Comparison of ENCODE assay signal across 8 cellular contexts in genomic region chr16:1407749-1408148, GRCh38. TPM values are rescaled to one million over a fixed set of nuclear protein-coding genes. Genes with fewer than 3 reads are reported as not detected.
DNase-seq lines count a peak whose midpoint lies in the region; ATAC-seq, FAIRE-seq and TF ChIP-seq lines count a peak whose summit lies in the region.

No MANE protein-coding gene starts in this region.

- H2BK5ac ChIP-seq in IMR-90 (ENCODE audit: low read depth, low read length, poor library complexity, severe bottlenecking), result peak overlapping the region; percentile 15

- peak overlapping the region; percentile 7; the same call in 1 of the 2 replicates for H3K4me3 ChIP-seq in IMR-90 (ENCODE audit: insufficient read depth, low read depth, low read length)
- no peak overlapping the region for H3K4me3 ChIP-seq in endothelial cell of umbilical vein (replicated peaks in 1 of 3; ENCODE audit: insufficient read depth in 1 of 3, low read depth in 1 of 3, low read length in 3 of 3)
- H3K4me3 ChIP-seq in pancreas, result peak overlapping the region in 2 of 4 donors; percentile 36 to 52

- POLR2A ChIA-PET in IMR-90 (lab: Charles Lee; ENCODE audit: unreplicated experiment), result interaction anchor here (0.6 kb wide), 1 partner anchor 19 kb away, joined by 3 read pairs; no protein-coding TSS in a partner anchor
- POLR2A ChIA-PET in endothelial cell of umbilical vein (lab: Charles Lee), result interaction anchor here (0.5 kb wide), 1 partner anchor 215 kb away, joined by 3 read pairs; no protein-coding TSS in a partner anchor

- H3K27ac ChIP-seq in IMR-90 (ENCODE audit: insufficient read depth, low read length) (no peak overlapping the region), endothelial cell of umbilical vein (ENCODE audit: insufficient read depth, low read depth, low read length) (no peak overlapping the region), pancreas (peak overlapping the region in 2 of 4 donors; percentile 27 to 38)

- peak overlapping the region; percentile 66 for H3K4me2 ChIP-seq in IMR-90 (ENCODE audit: low read depth, low read length)
- H3K4me2 ChIP-seq in endothelial cell of umbilical vein (ENCODE audit: insufficient read depth, low read length), result peak overlapping the region; percentile 28

- no peak overlapping the region for H3K14ac ChIP-seq in IMR-90 (replicated peaks; ENCODE audit: low read depth, low read length)

- H3K9ac ChIP-seq in IMR-90 (ENCODE audit: low read depth, low read length) (no peak overlapping the region), endothelial cell of umbilical vein (replicated peaks; ENCODE audit: extremely low read depth, insufficient read depth, low read length) (no peak overlapping the region)

- H3K9me1 ChIP-seq in IMR-90 (ENCODE audit: insufficient read depth, low read length) (no peaks in the 10 kb centered on the region), endothelial cell of umbilical vein (replicated peaks; ENCODE audit: control insufficient read depth, extremely low read depth, insufficient read depth, low read length) (no peaks in the 10 kb centered on the region)

- no peak overlapping the region for H3K23ac ChIP-seq in IMR-90 (ENCODE audit: low read depth, low read length)

- DNase-seq in EH (ENCODE audit: low read depth) (peak; percentile 47), IMR-90 (peak; percentile 13), endothelial cell of umbilical vein (ENCODE audit: low read depth, low spot score) (no peak), pancreas (peak in 1 of 6 donors; percentile 41), COLO668 (lab: John Stamatoyannopoulos, UW; ENCODE audit: unreplicated experiment) (no peak), left colon (no peak), SK-N-DZ (ENCODE audit: low spot score) (no peak)

- no peak for TF ChIP-seq CTCF in IMR-90 (conservative IDR thresholded peaks at IDR 0.05; ENCODE audit: low read depth, low read length)
- no peak for TF ChIP-seq CTCF in endothelial cell of umbilical vein (IDR thresholded peaks at IDR 0.05; ENCODE audit: extremely low read depth in 1 of 2, insufficient read depth in 1 of 2, low read depth in 1 of 2, low read length in 2 of 2)
- no peak for TF ChIP-seq CTCF in pancreas (IDR thresholded peaks at IDR 0.05)

- peak overlapping the region; percentile 33; the same call in 1 of the 2 replicates for H2AK5ac ChIP-seq in IMR-90 (ENCODE audit: low read depth, low read length)

- H2BK15ac ChIP-seq in IMR-90 (ENCODE audit: low read depth, low read length), result no peak overlapping the region

- CTCF ChIA-PET in IMR-90 (lab: Yijun Ruan, JAX), result interaction anchor here (0.6 to 0.7 kb wide), 2 partner anchors 15 to 262 kb away, joined by 3 read pairs; no protein-coding TSS in a partner anchor
- CTCF ChIA-PET in endothelial cell of umbilical vein (lab: Charles Lee), result interaction anchor here (1.0 to 2.0 kb wide), 3 partner anchors 13 to 86 kb away, joined by 3 to 6 read pairs (median 4); partner anchors contain the start of gene UQCC4

- H4K5ac ChIP-seq in IMR-90 (ENCODE audit: low read depth, low read length), result no peak overlapping the region

- no peaks in the 10 kb centered on the region for H3K27me3 ChIP-seq in IMR-90 (ENCODE audit: control insufficient read depth, insufficient read depth, low read length)
- H3K27me3 ChIP-seq in endothelial cell of umbilical vein (ENCODE audit: control insufficient read depth in 2 of 2, insufficient read depth in 2 of 2, low read length in 2 of 2), result no peaks in the 10 kb centered on the region
- no peaks in the 10 kb centered on the region for H3K27me3 ChIP-seq in pancreas

- H3K18ac ChIP-seq in IMR-90 (ENCODE audit: low read depth, low read length), result no peak overlapping the region

- TF ChIP-seq RAD21 in IMR-90 (IDR thresholded peaks at IDR 0.05; ENCODE audit: low read length), result no peak

- in situ Hi-C loops in IMR-90 (cut with MboI; ENCODE audit: low sequenced_read_pairs), result no loop called here

- WGBS in IMR-90 (ENCODE audit: extremely low coverage in 2 of 2, insufficient read length in 1 of 2), 2 experiments, result 56% methylated on average over 4 of the region's 10 CpGs; no CpG with 5 or more reads in 1 of the 2 experiments
- WGBS in pancreas, 2 donors, result 8 to 13% methylated on average over 10 of the region's 10 CpGs

- H3K4me1 ChIP-seq in IMR-90 (ENCODE audit: control insufficient read depth, insufficient read depth, low read length) (peaks cover 6% of the 10 kb centered on the region; the same call in 1 of the 2 replicates), endothelial cell of umbilical vein (ENCODE audit: control insufficient read depth, extremely low read depth, insufficient read depth, low read length) (peaks cover 5% of the 10 kb centered on the region), pancreas (peaks cover 3 to 5% (median 4%) of the 10 kb centered on the region in 3 donors)

- H3K9me3 ChIP-seq in IMR-90 (ENCODE audit: control insufficient read depth, insufficient read depth, low read length) (no peaks in the 10 kb centered on the region), endothelial cell of umbilical vein (replicated peaks; ENCODE audit: control insufficient read depth, insufficient read depth, low read length) (no peaks in the 10 kb centered on the region), pancreas (no peaks in the 10 kb centered on the region)

- no peak overlapping the region for H2BK20ac ChIP-seq in IMR-90 (ENCODE audit: low read depth, low read length)

- intact Hi-C loops in IMR-90 (cut with micrococcal nuclease), result no loop called here
- intact Hi-C loops in endothelial cell of umbilical vein (cut with micrococcal nuclease), result loop anchor here (5.0 to 10.0 kb wide), 2 partner anchors 103 to 135 kb away; partner anchors contain the start of gene UBE2I
- intact Hi-C loops in pancreas (cut with DNase I), result no loop called here
- intact Hi-C loops in left colon (cut with DNase I, micrococcal nuclease), result no loop called here

- H2AFZ ChIP-seq in IMR-90 (replicated peaks; ENCODE audit: low read length, poor library complexity) (peak overlapping the region; percentile 96), endothelial cell of umbilical vein (ENCODE audit: low read depth, low read length) (no peak overlapping the region)

- dilution Hi-C loops in IMR-90 (cut with HindIII; ENCODE audit: low sequenced_read_pairs, unreplicated experiment) (no loop called here), endothelial cell of umbilical vein (cut with MboI; ENCODE audit: extremely low pct_ligation_motif_present, low sequenced_read_pairs) (no loop called here)

- no peak overlapping the region for H3K56ac ChIP-seq in IMR-90 (ENCODE audit: extremely low read depth, insufficient read depth, low read length)

- H2BK120ac ChIP-seq in IMR-90 (ENCODE audit: low read depth, low read length), result no peak overlapping the region

- TF ChIP-seq POLR2A in IMR-90 (IDR thresholded peaks at IDR 0.05; ENCODE audit: low read depth, low read length), result no peak
- no peak for TF ChIP-seq POLR2A in endothelial cell of umbilical vein (IDR thresholded peaks at IDR 0.05; ENCODE audit: low read depth, low read length)

- peaks cover 5 to 49% of the 10 kb centered on the region in 2 experiments for H3K79me1 ChIP-seq in IMR-90 (ENCODE audit: low read depth in 1 of 2, low read length in 2 of 2)

- H4K20me1 ChIP-seq in IMR-90 (ENCODE audit: insufficient read depth, low read length) (no peaks in the 10 kb centered on the region; the same call in none of the 2 replicates), endothelial cell of umbilical vein (replicated peaks; ENCODE audit: control insufficient read depth, extremely low read depth, insufficient read depth, low read length) (no peaks in the 10 kb centered on the region)

- peak overlapping the region in 1 of 2 experiments; percentile 67; a peak in 1 of 4 replicates for H4K8ac ChIP-seq in IMR-90 (ENCODE audit: low read depth in 2 of 2, low read length in 2 of 2)

- no peaks in the 10 kb centered on the region for H3K79me2 ChIP-seq in endothelial cell of umbilical vein (ENCODE audit: control insufficient read depth, insufficient read depth, low read length)

- H4K91ac ChIP-seq in IMR-90 (ENCODE audit: insufficient read depth, low read depth, low read length), result no peak overlapping the region

- no TSS peak for BruUV-seq in IMR-90 (replicated peaks; lab: Mats Ljungman, UMichigan)
- no TSS peak for BruUV-seq in endothelial cell of umbilical vein (replicated peaks; lab: Mats Ljungman, UMichigan)

- FAIRE-seq in endothelial cell of umbilical vein (lab: Jason Lieb, UNC), result no peak
- no peak for FAIRE-seq in pancreas (lab: Jason Lieb, UNC)

- H2AK9ac ChIP-seq in IMR-90 (replicated peaks; ENCODE audit: low read depth, low read length, poor library complexity), result peak overlapping the region; percentile 90

- peak overlapping the region; percentile 42; the same call in 1 of the 2 replicates for H3K4ac ChIP-seq in IMR-90 (ENCODE audit: low read depth, low read length)

- peaks cover 20% of the 10 kb centered on the region for H3K36me3 ChIP-seq in IMR-90 (ENCODE audit: control insufficient read depth, insufficient read depth, low read length)
- peaks cover 0 to 5% of the 10 kb centered on the region in 2 experiments for H3K36me3 ChIP-seq in endothelial cell of umbilical vein (ENCODE audit: control insufficient read depth in 2 of 2, extremely low read depth in 1 of 2, insufficient read depth in 2 of 2, low read length in 2 of 2)
- no peaks in the 10 kb centered on the region for H3K36me3 ChIP-seq in pancreas

- ATAC-seq in IMR-90 (ENCODE audit: low read depth) (no peak), pancreas (peak; percentile 23 to 47 (median 40)), left colon (no peak), GM21619 (IDR thresholded peaks at IDR 0.05; ENCODE audit: unreplicated experiment) (no peak)

RNA-seq across cellular contexts. Expression of gene UNKL, which starts 6.8 kb away (rescaled TPM):
- total RNA-seq in IMR-90 (2012; rRNA removed) (3.6 and 4.1 TPM in 2 replicates), endothelial cell of umbilical vein (32.8 and 33.0 TPM in 2 replicates), pancreas (10 to 100 TPM in 3 of 6 donors, 1 to 10 TPM in 3; 4.4 to 22.1 (median 10.2) TPM), left colon (10 to 100 TPM; 14.7 to 15.0 TPM)
- polyA plus RNA-seq in IMR-90 (2012; rRNA removed) (13.3 and 15.1 TPM in 2 replicates), endothelial cell of umbilical vein (17.1 and 23.2 TPM in 2 replicates), pancreas (10 to 100 TPM in 1 of 2 donors, 1 to 10 TPM in 1; 7.6 to 15.2 TPM)
- 12.7 and 18.2 TPM in 2 replicates for polyA plus RNA-seq in IMR-90 (2012; cell fraction: cytosol; rRNA removed)
- 40.8 and 67.0 TPM in 2 replicates for polyA plus RNA-seq in IMR-90 (2012; cell fraction: nucleus; rRNA removed; ENCODE audit: low replicate concordance)
- 8.8 and 12.4 TPM in 2 replicates for polyA plus RNA-seq in endothelial cell of umbilical vein (2011; cell fraction: cytosol; rRNA removed)
- polyA plus RNA-seq in endothelial cell of umbilical vein (2011; cell fraction: nucleus; rRNA removed), result 36.2 and 73.4 TPM in 2 replicates
- polyA plus RNA-seq in endothelial cell of umbilical vein (2012), result 9.9 and 13.5 TPM in 2 replicates
- 8.4 and 13.9 TPM in 2 replicates for polyA minus RNA-seq in endothelial cell of umbilical vein
- 35.3 TPM for polyA minus RNA-seq in endothelial cell of umbilical vein (2011; cell fraction: cytosol; rRNA and poly(A)+ RNA removed)
- polyA minus RNA-seq in endothelial cell of umbilical vein (2011; cell fraction: nucleus; rRNA and poly(A)+ RNA removed), result 13.5 and 18.4 TPM in 2 replicates
- 13.7 and 16.2 TPM in 2 replicates for polyA plus RNA-seq in SK-N-DZ (2014; cell fraction: cytosol; rRNA removed)
- 80.1 and 109 TPM in 2 replicates for polyA plus RNA-seq in SK-N-DZ (2014; cell fraction: nucleus; rRNA removed)

RNA-seq across cellular contexts. Expression of gene UQCC4, which starts 12.8 kb away (rescaled TPM):
- total RNA-seq in IMR-90 (2012; rRNA removed) (15.1 and 18.1 TPM in 2 replicates), endothelial cell of umbilical vein (13.4 and 15.1 TPM in 2 replicates), pancreas (1 to 10 TPM; 2.2 to 4.7 (median 4.3) TPM), left colon (10 to 100 TPM; 11.6 to 17.2 TPM)
- polyA plus RNA-seq in IMR-90 (2012; rRNA removed) (17.2 and 21.2 TPM in 2 replicates), endothelial cell of umbilical vein (29.3 and 33.3 TPM in 2 replicates), pancreas (10 to 100 TPM in 1 of 2 donors, 1 to 10 TPM in 1; 8.3 to 14.4 TPM)
- 26.3 and 43.4 TPM in 2 replicates for polyA plus RNA-seq in IMR-90 (2012; cell fraction: cytosol; rRNA removed)
- 13.6 and 15.9 TPM in 2 replicates for polyA plus RNA-seq in IMR-90 (2012; cell fraction: nucleus; rRNA removed; ENCODE audit: low replicate concordance)
- 24.0 and 25.1 TPM in 2 replicates for polyA plus RNA-seq in endothelial cell of umbilical vein (2011; cell fraction: cytosol; rRNA removed)
- polyA plus RNA-seq in endothelial cell of umbilical vein (2011; cell fraction: nucleus; rRNA removed), result 9.1 and 14.3 TPM in 2 replicates
- polyA plus RNA-seq in endothelial cell of umbilical vein (2012), result 16.5 and 17.9 TPM in 2 replicates
- 7.3 and 8.6 TPM in 2 replicates for polyA minus RNA-seq in endothelial cell of umbilical vein
- 10.9 TPM for polyA minus RNA-seq in endothelial cell of umbilical vein (2011; cell fraction: cytosol; rRNA and poly(A)+ RNA removed)
- 2.7 and 6.7 TPM in 2 replicates for polyA minus RNA-seq in endothelial cell of umbilical vein (2011; cell fraction: nucleus; rRNA and poly(A)+ RNA removed)
- 31.5 and 51.8 TPM in 2 replicates for polyA plus RNA-seq in SK-N-DZ (2014; cell fraction: cytosol; rRNA removed)
- polyA plus RNA-seq in SK-N-DZ (2014; cell fraction: nucleus; rRNA removed), result 38.6 and 41.7 TPM in 2 replicates

RNA-seq across cellular contexts. Expression of gene PERCC1, which starts 23.1 kb away (rescaled TPM):
- total RNA-seq in IMR-90 (2012; rRNA removed) (not detected in 2 replicates), endothelial cell of umbilical vein (not detected in 2 replicates), pancreas (under 1 TPM in 2 of 6 donors, not detected in 4; 0.16 to 0.23 TPM), left colon (not detected)
- polyA plus RNA-seq in IMR-90 (2012; rRNA removed) (not detected in 2 replicates), endothelial cell of umbilical vein (not detected in 2 replicates), pancreas (not detected)
- polyA plus RNA-seq in IMR-90 (2012; cell fraction: cytosol; rRNA removed), result not detected in 2 replicates
- not detected in 2 replicates for polyA plus RNA-seq in IMR-90 (2012; cell fraction: nucleus; rRNA removed; ENCODE audit: low replicate concordance)
- not detected in 2 replicates for polyA plus RNA-seq in endothelial cell of umbilical vein (2011; cell fraction: cytosol; rRNA removed)
- polyA plus RNA-seq in endothelial cell of umbilical vein (2011; cell fraction: nucleus; rRNA removed), result not detected in 2 replicates
- not detected in 2 replicates for polyA plus RNA-seq in endothelial cell of umbilical vein (2012)
- not detected in 2 replicates for polyA minus RNA-seq in endothelial cell of umbilical vein
- polyA minus RNA-seq in endothelial cell of umbilical vein (2011; cell fraction: cytosol; rRNA and poly(A)+ RNA removed), result not detected
- polyA minus RNA-seq in endothelial cell of umbilical vein (2011; cell fraction: nucleus; rRNA and poly(A)+ RNA removed), result not detected in 2 replicates
- 2.0 and 5.6 TPM in 2 replicates for polyA plus RNA-seq in SK-N-DZ (2014; cell fraction: cytosol; rRNA removed)
- 1.2 and 3.3 TPM in 2 replicates for polyA plus RNA-seq in SK-N-DZ (2014; cell fraction: nucleus; rRNA removed)

RNA-seq across cellular contexts. Expression of gene CCDC154, which starts 36.6 kb away (rescaled TPM):
- total RNA-seq in IMR-90 (2012; rRNA removed) (under 0.01 TPM in 1 of 2 replicates, not detected in the other), endothelial cell of umbilical vein (0.25 and 0.75 TPM in 2 replicates), pancreas (1 to 10 TPM in 3 of 6 donors, under 1 TPM in 3; 0.59 to 3.2 (median 1.2) TPM), left colon (under 1 TPM; 0.55 to 0.59 TPM)
- polyA plus RNA-seq in IMR-90 (2012; rRNA removed) (0.09 TPM in 1 of 2 replicates, not detected in the other), endothelial cell of umbilical vein (0.13 and 0.65 TPM in 2 replicates), pancreas (1 to 10 TPM; 7.7 to 7.8 TPM)
- polyA plus RNA-seq in IMR-90 (2012; cell fraction: cytosol; rRNA removed), result 0.08 and 0.14 TPM in 2 replicates
- 0.56 and 1.3 TPM in 2 replicates for polyA plus RNA-seq in IMR-90 (2012; cell fraction: nucleus; rRNA removed; ENCODE audit: low replicate concordance)
- polyA plus RNA-seq in endothelial cell of umbilical vein (2011; cell fraction: cytosol; rRNA removed), result 0.13 TPM in 1 of 2 replicates, not detected in the other
- 1.7 and 2.5 TPM in 2 replicates for polyA plus RNA-seq in endothelial cell of umbilical vein (2011; cell fraction: nucleus; rRNA removed)
- polyA plus RNA-seq in endothelial cell of umbilical vein (2012), result 0.32 and 1.7 TPM in 2 replicates
- polyA minus RNA-seq in endothelial cell of umbilical vein, result 1.4 TPM in 1 of 2 replicates, not detected in the other
- not detected for polyA minus RNA-seq in endothelial cell of umbilical vein (2011; cell fraction: cytosol; rRNA and poly(A)+ RNA removed)
- 0.82 TPM in 1 of 2 replicates, not detected in the other for polyA minus RNA-seq in endothelial cell of umbilical vein (2011; cell fraction: nucleus; rRNA and poly(A)+ RNA removed)
- polyA plus RNA-seq in SK-N-DZ (2014; cell fraction: cytosol; rRNA removed), result 0.27 and 0.35 TPM in 2 replicates
- polyA plus RNA-seq in SK-N-DZ (2014; cell fraction: nucleus; rRNA removed), result 2.1 and 5.8 TPM in 2 replicates

RNA-seq across cellular contexts. Expression of gene GNPTG, which starts 56.0 kb away (rescaled TPM):
- total RNA-seq in IMR-90 (2012; rRNA removed) (14.7 and 14.9 TPM in 2 replicates), endothelial cell of umbilical vein (51.6 and 56.3 TPM in 2 replicates), pancreas (10 to 100 TPM; 28.0 to 51.5 (median 36.2) TPM), left colon (10 to 100 TPM; 57.6 to 61.8 TPM)
- polyA plus RNA-seq in IMR-90 (2012; rRNA removed) (70.8 and 85.2 TPM in 2 replicates), endothelial cell of umbilical vein (109 and 137 TPM in 2 replicates), pancreas (10 to 100 TPM; 58.2 to 75.3 TPM)
- 103 and 128 TPM in 2 replicates for polyA plus RNA-seq in IMR-90 (2012; cell fraction: cytosol; rRNA removed)
- polyA plus RNA-seq in IMR-90 (2012; cell fraction: nucleus; rRNA removed; ENCODE audit: low replicate concordance), result 113 and 180 TPM in 2 replicates
- 88.9 and 119 TPM in 2 replicates for polyA plus RNA-seq in endothelial cell of umbilical vein (2011; cell fraction: cytosol; rRNA removed)
- 102 and 120 TPM in 2 replicates for polyA plus RNA-seq in endothelial cell of umbilical vein (2011; cell fraction: nucleus; rRNA removed)
- polyA plus RNA-seq in endothelial cell of umbilical vein (2012), result 29.8 and 51.0 TPM in 2 replicates
- 27.9 and 40.7 TPM in 2 replicates for polyA minus RNA-seq in endothelial cell of umbilical vein
- polyA minus RNA-seq in endothelial cell of umbilical vein (2011; cell fraction: cytosol; rRNA and poly(A)+ RNA removed), result 17.3 TPM
- 11.6 and 24.3 TPM in 2 replicates for polyA minus RNA-seq in endothelial cell of umbilical vein (2011; cell fraction: nucleus; rRNA and poly(A)+ RNA removed)
- polyA plus RNA-seq in SK-N-DZ (2014; cell fraction: cytosol; rRNA removed), result 25.5 and 25.8 TPM in 2 replicates
- polyA plus RNA-seq in SK-N-DZ (2014; cell fraction: nucleus; rRNA removed), result 105 and 130 TPM in 2 replicates

Comparison
In these comparisons a context has a peak if more than half of its experiments do, and no peak if none do; other contexts are left out.
1. DNase-seq: peak in EH (single experiment) and IMR-90 (single experiment); none in endothelial cell of umbilical vein (single experiment), COLO668 (single experiment), left colon (0 of 2) and SK-N-DZ (single experiment).
2. ATAC-seq: peak in pancreas (4 of 4); none in IMR-90 (single experiment), left colon (single experiment) and GM21619 (single experiment).